25 cellular contexts compared by ENCODE assay signal in the genomic region with DNA sequence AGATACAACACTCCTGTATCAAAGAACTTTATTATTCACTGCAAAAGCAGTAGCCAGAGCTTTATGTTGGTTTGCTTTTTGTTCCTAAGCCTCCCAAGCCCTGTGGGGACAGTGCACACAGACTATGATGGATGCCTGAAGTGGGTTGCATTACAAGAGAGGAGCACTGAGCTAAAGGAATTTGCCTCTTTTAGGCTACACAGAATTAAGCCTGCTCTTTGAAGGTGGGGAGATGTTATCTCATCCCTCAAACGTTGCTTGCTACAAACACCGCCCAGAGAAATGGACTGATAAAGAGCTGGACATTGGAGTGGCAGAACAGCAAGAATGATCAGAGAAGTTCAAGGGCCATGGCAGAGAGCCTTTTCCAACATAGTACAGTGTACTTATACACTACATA. TPM values are rescaled to one million over a fixed set of nuclear protein-coding genes. Genes with fewer than 3 reads are reported as not detected.
"Had no signal": no experiment of that assay in that cellular context is flagged by ENCODE, and none has a peak within 500 bp of the region (broad histone marks: within the 10 kb centered on the region; RNA-seq: fewer than 3 reads in every experiment).

No MANE protein-coding gene starts in this region.

- H3K36me3 ChIP-seq: adrenal gland, left ventricle myocardium inferior, neural progenitor cell, thyroid gland had no signal

- H2AFZ ChIP-seq: neural progenitor cell had no signal

- FAIRE-seq: astrocyte, bronchial epithelial cell, frontal cortex, kidney, urothelium cell line had no signal

- H3K36me3 Mint-ChIP-seq: activated naive CD4-positive, alpha-beta T cell treated with anti-CD3 and anti-CD28 coated beads, Interleukin-2, amount 50 U/mL, for 72 hours; neural progenitor cell had no signal

- DNase-seq: activated CD4-positive, alpha-beta T cell treated with anti-CD3 and anti-CD28 coated beads, Interleukin-2, amount 50 U/mL, for 1 hour; activated CD4-positive, CD25-positive, alpha-beta regulatory T cell treated with anti-CD3 and anti-CD28 coated beads, Interleukin-2, amount 50 U/mL, for 72 hours; activated CD8-positive, alpha-beta memory T cell treated with anti-CD3 and anti-CD28 coated beads, Interleukin-2, amount 50 U/mL, for 4 hours; activated gamma-delta T cell; activated T-cell treated with anti-CD3 and anti-CD28 coated beads, Interleukin-2, amount 50 U/mL, for 48 hours; adrenal gland; dermis blood vessel endothelial cell; effector memory CD4-positive, alpha-beta T cell; head of caudate nucleus; kidney; left ventricle myocardium inferior; mammary epithelial cell; stimulated activated CD4-positive, alpha-beta T cell treated with anti-CD3 and anti-CD28 coated beads, Interleukin-1b, Interleukin-23, amount 100 ng/mL, for 48 hours; stimulated activated CD8-positive, alpha-beta memory T cell treated with anti-CD3 and anti-CD28 coated beads, Interleukin-4, amount 100 ng/mL, for 48 hours; stimulated activated naive CD4-positive, alpha-beta T cell; thyroid gland had no signal

- H3K4me3 ChIP-seq: adrenal gland, left ventricle myocardium inferior, neural progenitor cell, thyroid gland had no signal

- H3K27me3 ChIP-seq: adrenal gland, thyroid gland had no signal

- H3K27ac ChIP-seq: left ventricle myocardium inferior, neural progenitor cell, thyroid gland, VCaP had no signal

- H3K9ac ChIP-seq: neural progenitor cell had no signal

- H3K27ac Mint-ChIP-seq: neural progenitor cell had no signal

- ATAC-seq: activated naive CD4-positive, alpha-beta T cell treated with anti-CD3 and anti-CD28 coated beads, Interleukin-2, amount 50 U/mL, for 72 hours; sciatic nerve had no signal

- H3K4me2 ChIP-seq: neural progenitor cell had no signal

- H3K9me3 Mint-ChIP-seq: activated naive CD4-positive, alpha-beta T cell treated with anti-CD3 and anti-CD28 coated beads, Interleukin-2, amount 50 U/mL, for 72 hours; neural progenitor cell had no signal

- H3K4me3 Mint-ChIP-seq: neural progenitor cell had no signal

- H3K9me3 ChIP-seq: adrenal gland, left ventricle myocardium inferior, thyroid gland had no signal

RNA-seq across cellular contexts. Expression of gene C11orf65, which starts 33.4 kb away (rescaled TPM):
- total RNA-seq: chondrocyte, dermis blood vessel endothelial cell had no signal
